9 cellular contexts compared by ENCODE assay signal in genomic region chr15:65916664-65917406, GRCh38. TPM values are rescaled to one million over a fixed set of nuclear protein-coding genes. Genes with fewer than 3 reads are reported as not detected.
DNase-seq lines count a peak whose midpoint lies in the region; ATAC-seq and TF ChIP-seq lines count a peak whose summit lies in the region.
"Had no signal": no experiment of that assay in that cellular context is flagged by ENCODE, and none has a peak within 500 bp of the region (broad histone marks: within the 10 kb centered on the region; RNA-seq: fewer than 3 reads in every experiment).

No MANE protein-coding gene starts in this region.

- no peaks in the 10 kb centered on the region for H3F3A ChIP-seq in MM.1S (ENCODE audit: insufficient read depth, low read length)

- H3K27ac ChIP-seq in MM.1S (ENCODE audit: low read length) = no peak overlapping the region
- no peak overlapping the region for H3K27ac ChIP-seq in heart left ventricle
- no peak overlapping the region for H3K27ac ChIP-seq in psoas muscle

- no peak overlapping the region for H2AFZ ChIP-seq in MM.1S (ENCODE audit: low read length)

- no peaks in the 10 kb centered on the region for H3K27me3 ChIP-seq in MM.1S (replicated peaks; ENCODE audit: insufficient read depth, low read length)
- H3K27me3 ChIP-seq in heart left ventricle = no peaks in the 10 kb centered on the region
- no peaks in the 10 kb centered on the region for H3K27me3 ChIP-seq in psoas muscle (ENCODE audit: insufficient read depth in 3 of 3, low read length in 2 of 3)

- WGBS in heart left ventricle, 4 donors = 27 to 66% (median 43%) methylated on average over 4 to 16 of the region's 16 CpGs
- WGBS in psoas muscle, 3 donors = 21 to 33% (median 30%) methylated on average over 16 of the region's 16 CpGs

- no peak overlapping the region for H3K4me3 ChIP-seq in MM.1S (ENCODE audit: low read length)
- no peak overlapping the region for H3K4me3 ChIP-seq in heart left ventricle
- H3K4me3 ChIP-seq in psoas muscle = no peak overlapping the region
- H3K4me3 ChIP-seq: skin epidermis had no signal

- intact Hi-C loops in heart left ventricle (cut with DNase I) (loop anchor here in 8 of 10 donors (1.0 to 10.0 kb wide), 7 partner anchors 235 to 372 kb away; no protein-coding TSS in a partner anchor), psoas muscle (cut with DNase I) (loop anchor here (5.0 to 10.0 kb wide), 3 partner anchors 270 to 368 kb away; no protein-coding TSS in a partner anchor)

- H3K4me2 ChIP-seq in MM.1S (ENCODE audit: low read depth, low read length) = no peak overlapping the region

- H3K9ac ChIP-seq in MM.1S (ENCODE audit: low read length) = no peak overlapping the region

- no peaks in the 10 kb centered on the region for H3K79me2 ChIP-seq in MM.1S (ENCODE audit: low read length)

- H3K4me1 ChIP-seq in MM.1S (ENCODE audit: low read length) (no peaks in the 10 kb centered on the region), heart left ventricle (peaks cover 0 to 19% (median 2%) of the 10 kb centered on the region in 12 donors), psoas muscle (no peaks in the 10 kb centered on the region)

- no peak for TF ChIP-seq POLR2A in heart left ventricle (IDR thresholded peaks at IDR 0.05)

- peak; percentile 76 for DNase-seq in activated effector memory CD4-positive, alpha-beta T cell treated with anti-CD3 and anti-CD28 coated beads, Interleukin-2, amount 50 U/mL, for 16 hours
- no peak for DNase-seq in activated effector memory CD4-positive, alpha-beta T cell treated with Interleukin-2 at 50 U/mL for 16 hours
- DNase-seq in H4 (ENCODE audit: low spot score) = peak; percentile 68
- no peak for DNase-seq in MM.1S
- DNase-seq in activated naive CD4-positive, alpha-beta T cell treated with anti-CD3 and anti-CD28 coated beads, Interleukin-2, amount 50 U/mL, for 16 hours = peak; percentile 29
- peak in 4 of 5 donors; percentile 43 to 69 (median 57) for DNase-seq in heart left ventricle
- peak; percentile 49 to 64 for DNase-seq in psoas muscle
- DNase-seq in KG1 (lab: John Stamatoyannopoulos, UW) = no peak

- no peaks in the 10 kb centered on the region for H3K9me2 ChIP-seq in MM.1S (replicated peaks; ENCODE audit: insufficient read depth, low read length)

- no peaks in the 10 kb centered on the region for H3K36me3 ChIP-seq in MM.1S (replicated peaks; ENCODE audit: insufficient read depth, low read length)
- peaks cover 0 to 10% (median 5%) of the 10 kb centered on the region in 9 donors for H3K36me3 ChIP-seq in heart left ventricle
- no peaks in the 10 kb centered on the region for H3K36me3 ChIP-seq in psoas muscle (ENCODE audit: insufficient read depth in 1 of 2, low read depth in 1 of 2)

- H4K20me1 ChIP-seq in MM.1S (ENCODE audit: insufficient read depth, low read length) = no peaks in the 10 kb centered on the region

- peak; percentile 26 for TF ChIP-seq CTCF in MM.1S (IDR thresholded peaks at IDR 0.05; ENCODE audit: low read length)
- TF ChIP-seq CTCF in heart left ventricle (IDR thresholded peaks at IDR 0.05) = peak; percentile 31 to 68 (median 56)
- peak; percentile 54 for TF ChIP-seq CTCF in psoas muscle (IDR thresholded peaks at IDR 0.05)

- peak; percentile 74 to 93 (median 90) for ATAC-seq in heart left ventricle
- peak; percentile 76 to 90 (median 84) for ATAC-seq in psoas muscle

- no peaks in the 10 kb centered on the region for H3K9me3 ChIP-seq in MM.1S (replicated peaks; ENCODE audit: insufficient read depth, low read length)
- H3K9me3 ChIP-seq in heart left ventricle = no peaks in the 10 kb centered on the region
- no peaks in the 10 kb centered on the region for H3K9me3 ChIP-seq in psoas muscle

RNA-seq across cellular contexts. Expression of gene RAB11A, which starts 47.5 kb away (rescaled TPM):
- 237 and 253 TPM in 2 replicates for total RNA-seq in H4 (2014; rRNA removed; shearing (Covaris generic))
- total RNA-seq in heart left ventricle (100 to 1,000 TPM; 149 to 212 (median 162) TPM), psoas muscle (100 to 1,000 TPM in 2 of 4 donors, 10 to 100 TPM in 2; 89.5 to 152 (median 105) TPM)
- polyA plus RNA-seq in heart left ventricle (100 to 1,000 TPM in 1 of 2 donors, 10 to 100 TPM in 1; 50.3 to 307 TPM), psoas muscle (100 to 1,000 TPM; 115 to 152 (median 150) TPM)

Comparison
In these comparisons a context has a peak if more than half of its experiments do, and no peak if none do; other contexts are left out.
1. DNase-seq: peak in activated effector memory CD4-positive, alpha-beta T cell treated with anti-CD3 and anti-CD28 coated beads, Interleukin-2, amount 50 U/mL, for 16 hours (single experiment), H4 (single experiment), activated naive CD4-positive, alpha-beta T cell treated with anti-CD3 and anti-CD28 coated beads, Interleukin-2, amount 50 U/mL, for 16 hours (single experiment), heart left ventricle (4 of 5) and psoas muscle (2 of 2); none in activated effector memory CD4-positive, alpha-beta T cell treated with Interleukin-2 at 50 U/mL for 16 hours (single experiment), MM.1S (single experiment) and KG1 (single experiment).
2. Peak in every context shown above with its lines, with median percentiles within 50 percentile points of each other: CTCF ChIP-seq.